In genomic region chr3:143832433-143832832, GRCh38 we compare ENCODE assay signal across 10 cellular contexts. TPM values are rescaled to one million over a fixed set of nuclear protein-coding genes. Genes with fewer than 3 reads are reported as not detected.
DNase-seq lines count a peak whose midpoint lies in the region; ATAC-seq, FAIRE-seq and TF ChIP-seq lines count a peak whose summit lies in the region.
"Had no signal": no experiment of that assay in that cellular context is flagged by ENCODE, and none has a peak within 500 bp of the region (broad histone marks: within the 10 kb centered on the region; RNA-seq: fewer than 3 reads in every experiment).

No MANE protein-coding gene starts in this region.

- H3K4me2 ChIP-seq in keratinocyte (ENCODE audit: control insufficient read depth, extremely low read depth, insufficient read depth, low read depth, low read length) = no peak overlapping the region

- no peak for TF ChIP-seq CTCF in keratinocyte (optimal IDR thresholded peaks at IDR 0.05 in 1 of 3, IDR thresholded peaks at IDR 0.05 in 1 of 3, conservative IDR thresholded peaks at IDR 0.05 in 1 of 3; ENCODE audit: extremely low read depth in 1 of 3, insufficient read depth in 2 of 3, low read length in 3 of 3)

- H3K27me3 ChIP-seq in keratinocyte (ENCODE audit: control insufficient read depth, extremely low read depth, insufficient read depth, low read length) = no peaks in the 10 kb centered on the region

- no peak overlapping the region for H3K9ac ChIP-seq in keratinocyte (ENCODE audit: control insufficient read depth, extremely low read depth, insufficient read depth, low read length)

- no peaks in the 10 kb centered on the region for H3K36me3 ChIP-seq in keratinocyte (ENCODE audit: control insufficient read depth in 2 of 2, extremely low read depth in 1 of 2, insufficient read depth in 2 of 2, low read length in 2 of 2)

- dilution Hi-C loops in keratinocyte (cut with MboI; ENCODE audit: extremely low pct_ligation_motif_present, low sequenced_read_pairs) = no loop called here

- no peaks in the 10 kb centered on the region for H4K20me1 ChIP-seq in keratinocyte (ENCODE audit: control insufficient read depth, extremely low read depth, insufficient read depth, low read length)

- DNase-seq in keratinocyte (ENCODE audit: low read depth, low spot score) = peak; percentile 28
- no peak for DNase-seq in NCI-H524 (lab: John Stamatoyannopoulos, UW)
- DNase-seq in DMS53 (lab: John Stamatoyannopoulos, UW) = no peak
- no peak for DNase-seq in activated CD4-positive, alpha-beta T cell treated with anti-CD3 and anti-CD28 coated beads for 1 hour
- no peak for DNase-seq in DMS 273 treated with DMSO at 0.1 percent for 48 hours (lab: John Stamatoyannopoulos, UW)

- H3K4me3 ChIP-seq in keratinocyte (ENCODE audit: control insufficient read depth in 2 of 3, extremely low read depth in 1 of 3, insufficient read depth in 2 of 3, low read depth in 1 of 3, low read length in 3 of 3) = no peak overlapping the region

- H3K9me1 ChIP-seq in keratinocyte (ENCODE audit: control insufficient read depth, extremely low read depth, insufficient read depth, low read length) = no peaks in the 10 kb centered on the region

- no peak overlapping the region for H3K27ac ChIP-seq in keratinocyte (ENCODE audit: control insufficient read depth, insufficient read depth, low read length)

- H3K4me1 ChIP-seq in keratinocyte (ENCODE audit: control insufficient read depth, extremely low read depth, insufficient read depth, low read length) = peaks cover 20% of the 10 kb centered on the region

- no peaks in the 10 kb centered on the region for H3K79me2 ChIP-seq in keratinocyte (ENCODE audit: control insufficient read depth, insufficient read depth, low read length)

- H2AFZ ChIP-seq in keratinocyte (ENCODE audit: control insufficient read depth, low read length) = no peak overlapping the region

- peak; percentile 59 for ATAC-seq in GM18870 (IDR thresholded peaks at IDR 0.05; ENCODE audit: unreplicated experiment)
- ATAC-seq in GM21717 (IDR thresholded peaks at IDR 0.05; ENCODE audit: unreplicated experiment) = peak; percentile 66
- ATAC-seq in HG03439 (IDR thresholded peaks at IDR 0.05; ENCODE audit: unreplicated experiment) = peak; percentile 66
- ATAC-seq: SK-N-SH treated with all-trans-retinoic acid at 6 μM for 48 hours had no signal

- H3K9me3 ChIP-seq in keratinocyte (ENCODE audit: control insufficient read depth, low read depth, low read length) = no peaks in the 10 kb centered on the region

- peak; percentile 81 for FAIRE-seq in keratinocyte (lab: Jason Lieb, UNC)
- FAIRE-seq: G401.6 had no signal

RNA-seq across cellular contexts. Expression of gene SLC9A9, which starts 15.8 kb away (rescaled TPM):
- 2.9 to 7.0 TPM (median 5.2 TPM) in 3 replicates for polyA plus RNA-seq in keratinocyte
- 1.7 TPM for polyA plus RNA-seq in keratinocyte (2011; ENCODE audit: low read depth)
- 1.5 and 3.5 TPM in 2 replicates for polyA plus RNA-seq in keratinocyte (2011; cell fraction: cytosol; rRNA removed)
- 4.6 and 6.8 TPM in 2 replicates for polyA plus RNA-seq in keratinocyte (2011; cell fraction: nucleus; rRNA removed)
- polyA plus RNA-seq in keratinocyte (2012; ENCODE audit: low replicate concordance) = 2.9 and 4.3 TPM in 2 replicates
- polyA minus RNA-seq in keratinocyte = 5.7 to 14.0 TPM (median 9.7 TPM) in 3 replicates
- 1.9 TPM for polyA minus RNA-seq in keratinocyte (2011; cell fraction: cytosol; rRNA and poly(A)+ RNA removed)
- 8.1 and 17.8 TPM in 2 replicates for polyA minus RNA-seq in keratinocyte (2011; cell fraction: nucleus; rRNA and poly(A)+ RNA removed)
